Comparison of ENCODE assay signal across 1 cellular context in the genomic region with DNA sequence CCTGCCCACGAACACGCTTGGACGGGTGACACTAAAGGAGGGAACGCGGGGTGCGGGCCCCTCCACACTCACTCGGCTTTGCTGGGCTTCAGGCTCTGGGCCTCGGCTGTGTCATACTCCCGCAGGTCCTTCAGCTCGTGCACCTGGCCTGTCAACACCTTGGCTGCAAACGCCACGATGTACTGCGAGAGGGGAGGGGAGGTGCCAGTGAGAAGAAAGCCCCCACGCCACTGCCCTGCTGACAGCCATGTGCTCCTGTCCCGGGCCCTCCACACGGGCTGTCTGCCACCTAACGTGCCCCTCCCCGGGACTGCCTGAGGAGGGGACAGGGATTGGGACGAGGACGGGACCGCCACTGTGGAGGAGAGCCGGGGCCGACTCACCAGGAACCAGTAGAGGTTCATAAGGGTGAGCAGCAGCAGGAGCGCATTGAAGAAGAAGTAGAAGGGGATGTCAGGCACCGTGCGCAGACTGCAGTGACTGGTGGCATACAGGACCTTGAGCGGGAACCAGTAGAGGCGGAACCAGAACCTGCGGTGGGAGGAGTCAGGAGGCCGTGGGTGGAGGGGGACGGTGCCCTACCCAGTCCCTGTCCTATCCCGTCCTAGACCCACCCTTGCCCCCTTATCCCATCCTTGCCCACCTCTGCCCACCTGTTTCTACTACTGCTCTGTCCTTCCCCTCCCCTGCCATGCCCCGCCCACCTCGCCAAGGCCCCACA.
TF ChIP-seq lines count a peak whose summit lies in the region.

No MANE protein-coding gene starts in this region.

TF ChIP-seq in WTC11, 78 proteins besides CTCF, POLR2A, EP300 and RAD21:
- TF ChIP-seq, protein P1, sequence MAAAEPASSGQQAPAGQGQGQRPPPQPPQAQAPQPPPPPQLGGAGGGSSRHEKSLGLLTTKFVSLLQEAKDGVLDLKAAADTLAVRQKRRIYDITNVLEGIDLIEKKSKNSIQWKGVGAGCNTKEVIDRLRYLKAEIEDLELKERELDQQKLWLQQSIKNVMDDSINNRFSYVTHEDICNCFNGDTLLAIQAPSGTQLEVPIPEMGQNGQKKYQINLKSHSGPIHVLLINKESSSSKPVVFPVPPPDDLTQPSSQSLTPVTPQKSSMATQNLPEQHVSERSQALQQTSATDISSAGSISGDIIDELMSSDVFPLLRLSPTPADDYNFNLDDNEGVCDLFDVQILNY (CRISPR knock-in tag; IDR thresholded peaks at IDR 0.05): no peak
- no peak for TF ChIP-seq TEAD1 (CRISPR knock-in tag; IDR thresholded peaks at IDR 0.05)
- no peak for TF ChIP-seq ZNF396 (CRISPR knock-in tag; IDR thresholded peaks at IDR 0.05; ENCODE audit: borderline replicate concordance)
- TF ChIP-seq, protein P2, sequence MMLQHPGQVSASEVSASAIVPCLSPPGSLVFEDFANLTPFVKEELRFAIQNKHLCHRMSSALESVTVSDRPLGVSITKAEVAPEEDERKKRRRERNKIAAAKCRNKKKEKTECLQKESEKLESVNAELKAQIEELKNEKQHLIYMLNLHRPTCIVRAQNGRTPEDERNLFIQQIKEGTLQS (CRISPR knock-in tag; conservative IDR thresholded peaks at IDR 0.05): no peak
- no peak for TF ChIP-seq CBFB (CRISPR knock-in tag; IDR thresholded peaks at IDR 0.05; ENCODE audit: low read depth)
- TF ChIP-seq ZNF671 (CRISPR knock-in tag; IDR thresholded peaks at IDR 0.05): no peak
- no peak for TF ChIP-seq ZNF423 (CRISPR knock-in tag; IDR thresholded peaks at IDR 0.05)
- TF ChIP-seq GTF2I (CRISPR knock-in tag; conservative IDR thresholded peaks at IDR 0.05): no peak
